ENCODE assay signal across 8 cellular contexts in genomic region chr6:18263561-18264337, GRCh38. TPM values are rescaled to one million over a fixed set of nuclear protein-coding genes. Genes with fewer than 3 reads are reported as not detected.
DNase-seq lines count a peak whose midpoint lies in the region; ATAC-seq and TF ChIP-seq lines count a peak whose summit lies in the region.

No MANE protein-coding gene starts in this region.

- peak overlapping the region; percentile 93 for H3K4me2 ChIP-seq in PC-3 (ENCODE audit: low read length)

- intact Hi-C loops in PC-3 (cut with micrococcal nuclease), result loop anchor here (2.0 to 5.0 kb wide), 5 partner anchors 51 to 239 kb away; partner anchors contain the start of genes KDM1B, RNF144B and TPMT
- intact Hi-C loops in right cardiac atrium (cut with DNase I), result no loop called here
- intact Hi-C loops in posterior cingulate gyrus (cut with DNase I), result loop anchor here (1.0 to 5.0 kb wide), 3 partner anchors 108 to 276 kb away; partner anchors contain the start of genes KDM1B, KIF13A and TPMT

- H3K9me2 ChIP-seq in PC-3 (replicated peaks; ENCODE audit: low read length), result no peaks in the 10 kb centered on the region

- peaks cover 5% of the 10 kb centered on the region for H3F3A ChIP-seq in PC-3 (ENCODE audit: low read length, unreplicated experiment)

- H3K79me2 ChIP-seq in PC-3 (ENCODE audit: low read length), result peaks cover 53% of the 10 kb centered on the region

- POLR2A ChIA-PET in PC-3 (lab: Charles Lee; ENCODE audit: unreplicated experiment), result interaction anchor here (0.7 to 1.0 kb wide), 3 partner anchors 36 to 168 kb away, joined by 5 to 10 read pairs (median 9); partner anchors contain the start of gene RNF144B

- peak overlapping the region; percentile 75 for H3K27ac ChIP-seq in PC-3 (ENCODE audit: low read length)
- H3K27ac ChIP-seq in right cardiac atrium (ENCODE audit: low read length), result peak overlapping the region; percentile 98

- no TSS peak for BruUV-seq in PC-3 (replicated peaks; lab: Mats Ljungman, UMichigan)

- H3K4me3 ChIP-seq in AG10803 (ENCODE audit: low read length) (peak overlapping the region; percentile 91), PC-3 (ENCODE audit: low read length) (peak overlapping the region; percentile 76), right cardiac atrium (ENCODE audit: low read length) (peak overlapping the region; percentile 97)

- TF ChIP-seq CTCF in AG10803 (conservative IDR thresholded peaks at IDR 0.05; ENCODE audit: low read length) (no peak), PC-3 (conservative IDR thresholded peaks at IDR 0.05; ENCODE audit: low read depth, low read length) (no peak)

- H3K36me3 ChIP-seq in PC-3 (ENCODE audit: low read depth, low read length), result peaks cover 16% of the 10 kb centered on the region; the same call in 1 of the 2 replicates

- H4K20me1 ChIP-seq in PC-3 (ENCODE audit: low read length), result peaks cover 42% of the 10 kb centered on the region

- H3K27me3 ChIP-seq in PC-3 (ENCODE audit: low read length), result no peaks in the 10 kb centered on the region
- H3K27me3 ChIP-seq in right cardiac atrium (ENCODE audit: control insufficient read depth, insufficient read depth), result no peaks in the 10 kb centered on the region

- H3K9me3 ChIP-seq in PC-3 (ENCODE audit: low read length) (no peaks in the 10 kb centered on the region), right cardiac atrium (ENCODE audit: control insufficient read depth, low read length) (no peaks in the 10 kb centered on the region)

- no peak for DNase-seq in AG10803 (ENCODE audit: low read depth)
- peak; percentile 61 for DNase-seq in PC-3
- peak in 39 of 58 donors; percentile 40 to 91 (median 72) for DNase-seq in anterior cingulate cortex (lab: John Stamatoyannopoulos, UW)
- DNase-seq in right cardiac atrium, result peak; percentile 67 to 91 (median 88)
- peak in 7 of 10 donors; percentile 30 to 91 (median 45) for DNase-seq in posterior cingulate gyrus
- no peak for DNase-seq in NCI-H2107 (lab: John Stamatoyannopoulos, UW)

- CTCF ChIA-PET in PC-3 (lab: Charles Lee), result interaction anchor here (0.6 kb wide), 4 partner anchors 16 to 691 kb away, joined by 3 to 9 read pairs (median 6); no protein-coding TSS in a partner anchor

- peak overlapping the region; percentile 60 for H2AFZ ChIP-seq in PC-3 (ENCODE audit: low read length)

- H3K9ac ChIP-seq in PC-3 (ENCODE audit: low read length), result peak overlapping the region; percentile 97

- ATAC-seq in GM18520 (IDR thresholded peaks at IDR 0.05; ENCODE audit: unreplicated experiment), result peak; percentile 2
- ATAC-seq in HG03108 (IDR thresholded peaks at IDR 0.05; ENCODE audit: unreplicated experiment), result peak; percentile 16
- ATAC-seq in PC-3, result peak; percentile 29
- peak; percentile 87 to 88 for ATAC-seq in right cardiac atrium

- WGBS in right cardiac atrium, result under 1% methylated on average over 70 of the region's 70 CpGs

- H3K4me1 ChIP-seq in PC-3 (ENCODE audit: insufficient read depth, low read length), result peaks cover 37% of the 10 kb centered on the region
- peaks cover 3% of the 10 kb centered on the region for H3K4me1 ChIP-seq in right cardiac atrium (ENCODE audit: control insufficient read depth, insufficient read depth, low read length)

RNA-seq across cellular contexts. Expression of gene DEK, which starts 0.6 kb away (rescaled TPM):
- total RNA-seq in PC-3 (2014; rRNA removed) (155 and 170 TPM in 2 replicates), right cardiac atrium (10 to 100 TPM; 82.5 to 97.9 (median 89.1) TPM)
- polyA plus RNA-seq in right cardiac atrium, result 49.9 TPM

Comparison
In these comparisons a context has a peak if more than half of its experiments do, and no peak if none do; other contexts are left out.
1. DNase-seq: peak in PC-3 (single experiment), anterior cingulate cortex (39 of 58), right cardiac atrium (3 of 3) and posterior cingulate gyrus (7 of 10); none in AG10803 (single experiment) and NCI-H2107 (single experiment).
2. ATAC-seq: peak in every context shown above with its lines; median percentile 88 in right cardiac atrium; 29 in PC-3; 16 in HG03108; 2 in GM18520.
3. intact Hi-C loops: an anchor here in PC-3 (2.0 to 5.0 kb wide) and posterior cingulate gyrus (1.0 to 5.0 kb wide); none called in right cardiac atrium.
4. Peak in every context shown above with its lines, with median percentiles within 50 percentile points of each other: H3K4me3 ChIP-seq.